8 cellular contexts compared by ENCODE assay signal in genomic region chr17:81518113-81518784, GRCh38. TPM values are rescaled to one million over a fixed set of nuclear protein-coding genes. Genes with fewer than 3 reads are reported as not detected.
DNase-seq lines count a peak whose midpoint lies in the region; ATAC-seq and TF ChIP-seq lines count a peak whose summit lies in the region.

No MANE protein-coding gene starts in this region.

- peaks cover 33% of the 10 kb centered on the region for H3K79me1 ChIP-seq in trophoblast cell (ENCODE audit: low read length)

- H3K79me2 ChIP-seq in DOHH2 (ENCODE audit: control insufficient read depth, low read length) (peaks cover 30% of the 10 kb centered on the region), trophoblast cell (ENCODE audit: control insufficient read depth, insufficient read depth, low read length, poor library complexity) (peaks cover 23% of the 10 kb centered on the region)

- DNase-seq in NCI-H510A (lab: John Stamatoyannopoulos, UW) (peak; percentile 74), trophoblast cell (peak; percentile 33 to 68), SKM-1 treated with dmso at 0.1 percent for 144 hours (lab: John Stamatoyannopoulos, UW; ENCODE audit: unreplicated experiment) (no peak), HUDEP-2 (lab: John Stamatoyannopoulos, UW; ENCODE audit: unreplicated experiment in 76 of 76) (no peak)
- no peak for DNase-seq in central memory CD4-positive, alpha-beta T cell

- H3K4me3 ChIP-seq in DOHH2 (ENCODE audit: low read length) (peak overlapping the region; percentile 88), trophoblast cell (ENCODE audit: low read depth, low read length) (no peak overlapping the region)

- H3K27ac ChIP-seq in DOHH2 (ENCODE audit: low read depth, low read length) (peak overlapping the region; percentile 93), trophoblast cell (ENCODE audit: low read depth, low read length) (peak overlapping the region; percentile 39)

- H3K9ac ChIP-seq in trophoblast cell (ENCODE audit: low read length) = no peak overlapping the region

- peak overlapping the region; percentile 29 for H3K14ac ChIP-seq in trophoblast cell (ENCODE audit: low read length)

- H4K8ac ChIP-seq in trophoblast cell (ENCODE audit: low read depth, low read length) = peak overlapping the region; percentile 6

- H3K27me3 ChIP-seq in DOHH2 (ENCODE audit: control insufficient read depth, low read length) (no peaks in the 10 kb centered on the region), trophoblast cell (ENCODE audit: insufficient read depth, low read length) (no peaks in the 10 kb centered on the region)

- H3K4me2 ChIP-seq in DOHH2 (ENCODE audit: low read length) (peak overlapping the region; percentile 84), trophoblast cell (ENCODE audit: low read length) (peak overlapping the region; percentile 78)

- no peaks in the 10 kb centered on the region for H3K9me2 ChIP-seq in DOHH2 (replicated peaks; ENCODE audit: control insufficient read depth, low read length)

- peak overlapping the region; percentile 12 for H2BK120ac ChIP-seq in trophoblast cell (ENCODE audit: insufficient read depth, low read length, poor library complexity)

- peaks cover 48% of the 10 kb centered on the region for H3F3A ChIP-seq in DOHH2 (ENCODE audit: control insufficient read depth, insufficient read depth)

- no peak overlapping the region for H2BK5ac ChIP-seq in trophoblast cell (ENCODE audit: low read depth, low read length, poor library complexity)

- H4K12ac ChIP-seq in trophoblast cell (ENCODE audit: low read depth, low read length) = no peak overlapping the region

- H2BK12ac ChIP-seq in trophoblast cell (ENCODE audit: low read length) = no peak overlapping the region

- ATAC-seq in esophagus mucosa (peak; percentile 0), HG02798 (IDR thresholded peaks at IDR 0.05; ENCODE audit: poor library complexity, unreplicated experiment) (no peak)

- peak overlapping the region; percentile 25 for H3K18ac ChIP-seq in trophoblast cell (ENCODE audit: low read length)

- WGBS in trophoblast cell (ENCODE audit: extremely low coverage, insufficient coverage, insufficient read length) = no CpG with 5 or more reads among the region's 24 CpGs

- no peaks in the 10 kb centered on the region for H3K9me3 ChIP-seq in DOHH2 (ENCODE audit: control insufficient read depth, insufficient read depth, low read length)
- no peaks in the 10 kb centered on the region for H3K9me3 ChIP-seq in trophoblast cell (ENCODE audit: insufficient read depth, low read depth, low read length)

- peak overlapping the region; percentile 36 for H4K91ac ChIP-seq in trophoblast cell (ENCODE audit: low read depth, low read length)

- H3K4ac ChIP-seq in trophoblast cell (ENCODE audit: low read depth, low read length) = no peak overlapping the region

- peak overlapping the region; percentile 30 for H2AFZ ChIP-seq in trophoblast cell (ENCODE audit: insufficient read depth, low read length, poor library complexity)

- no peak overlapping the region for H3K23ac ChIP-seq in trophoblast cell (ENCODE audit: low read length)

- peak overlapping the region; percentile 27 for H2AK5ac ChIP-seq in trophoblast cell (ENCODE audit: low read length)

- TF ChIP-seq CTCF in DOHH2 (IDR thresholded peaks at IDR 0.05; ENCODE audit: low read depth, low read length, poor library complexity, severe bottlenecking) = no peak

- H3K4me1 ChIP-seq in DOHH2 (ENCODE audit: control insufficient read depth, low read length) (peaks cover 62% of the 10 kb centered on the region), trophoblast cell (ENCODE audit: control insufficient read depth in 1 of 2, insufficient read depth in 2 of 2, low read length in 2 of 2) (peaks cover 40 to 47% of the 10 kb centered on the region in 2 experiments)

- peaks cover 9% of the 10 kb centered on the region; the same call in 1 of the 2 replicates for H3K36me3 ChIP-seq in DOHH2 (ENCODE audit: control insufficient read depth, low read length)
- no peaks in the 10 kb centered on the region for H3K36me3 ChIP-seq in trophoblast cell (ENCODE audit: control insufficient read depth in 1 of 2, insufficient read depth in 2 of 2, low read length in 2 of 2)

- no peaks in the 10 kb centered on the region for H4K20me1 ChIP-seq in DOHH2 (ENCODE audit: control insufficient read depth, insufficient read depth, low read depth, low read length)

RNA-seq across cellular contexts. Expression of gene ACTG1, which starts 5.7 kb away (rescaled TPM):
- total RNA-seq in esophagus mucosa = 4,027 TPM
- polyA plus RNA-seq in trophoblast cell (2013) = 7,950 and 8,000 TPM in 2 replicates

RNA-seq across cellular contexts. Expression of gene FSCN2, which starts 9.9 kb away (rescaled TPM):
- 0.76 TPM for total RNA-seq in esophagus mucosa
- polyA plus RNA-seq in trophoblast cell (2013) = 0.42 and 0.76 TPM in 2 replicates

RNA-seq across cellular contexts. Expression of gene FAAP100, which starts 33.9 kb away (rescaled TPM):
- 16.3 TPM for total RNA-seq in esophagus mucosa
- polyA plus RNA-seq in trophoblast cell (2013) = 11.4 and 11.6 TPM in 2 replicates

Comparison
In these comparisons a context has a peak if more than half of its experiments do, and no peak if none do; other contexts are left out.
1. DNase-seq: peak in NCI-H510A (single experiment) and trophoblast cell (2 of 2); none in SKM-1 treated with dmso at 0.1 percent for 144 hours (single experiment), central memory CD4-positive, alpha-beta T cell (single experiment) and HUDEP-2 (0 of 76).